ENCODE assay signal across 9 cellular contexts in the genomic region with DNA sequence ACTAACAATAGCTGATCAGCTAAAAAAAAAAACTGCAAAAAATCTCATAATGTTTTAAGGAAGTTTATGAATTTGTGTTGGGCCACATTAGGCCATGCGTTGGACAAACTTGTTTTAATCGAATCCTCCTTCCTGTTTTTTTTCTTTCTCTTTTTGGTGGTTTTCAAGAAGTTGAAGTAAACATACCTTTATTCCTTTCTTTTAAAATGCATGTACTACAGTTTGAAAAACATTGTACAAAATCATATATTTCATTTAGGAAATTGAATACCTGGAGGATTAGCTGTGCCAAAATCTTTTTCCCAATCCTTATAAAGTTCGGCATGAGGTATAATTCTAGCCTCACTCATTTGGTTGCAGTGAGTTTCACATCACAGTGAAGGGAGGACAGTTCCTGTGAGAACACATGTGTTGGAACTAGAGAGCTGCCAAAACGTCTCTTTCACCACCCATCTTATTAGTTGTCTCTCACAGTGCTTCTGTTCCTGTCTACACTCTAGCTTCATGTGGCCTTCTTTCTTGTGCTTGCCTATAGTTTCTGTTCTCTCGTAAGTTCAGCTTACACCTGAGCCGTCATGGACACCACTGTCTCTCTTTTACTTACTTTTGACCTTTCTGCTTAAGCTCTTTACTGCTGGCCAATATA. TPM values are rescaled to one million over a fixed set of nuclear protein-coding genes. Genes with fewer than 3 reads are reported as not detected.
DNase-seq lines count a peak whose midpoint lies in the region; ATAC-seq and TF ChIP-seq lines count a peak whose summit lies in the region.
"Had no signal": no experiment of that assay in that cellular context is flagged by ENCODE, and none has a peak within 500 bp of the region (broad histone marks: within the 10 kb centered on the region; RNA-seq: fewer than 3 reads in every experiment).

No MANE protein-coding gene starts in this region.

- peak overlapping the region; percentile 32 to 39 for H3K4me3 ChIP-seq in CD4-positive, alpha-beta memory T cell (ENCODE audit: low read length in 2 of 2)
- H3K4me3 ChIP-seq in fibroblast of villous mesenchyme (ENCODE audit: low read depth, low read length), result peak overlapping the region; percentile 2
- H3K4me3 ChIP-seq in stomach smooth muscle (ENCODE audit: low read length in 2 of 2), result peak overlapping the region; percentile 13 to 47

- H3K4me3 Mint-ChIP-seq in CD4-positive, alpha-beta memory T cell, result peak overlapping the region; percentile 80 to 92 (median 89)

- ATAC-seq in GM19043 (IDR thresholded peaks at IDR 0.05; ENCODE audit: low read depth, unreplicated experiment), result peak; percentile 78
- peak; percentile 61 for ATAC-seq in HG03103 (IDR thresholded peaks at IDR 0.05; ENCODE audit: low read depth, unreplicated experiment)

- peak in 4 of 5 donors; percentile 29 to 45 (median 37) for DNase-seq in CD4-positive, alpha-beta memory T cell
- DNase-seq in SIG-M5 (lab: John Stamatoyannopoulos, UW) (peak; percentile 3), fibroblast of villous mesenchyme (ENCODE audit: low read depth) (peak; percentile 41), SHP77 treated with DMSO at 0.1 percent for 48 hours (lab: John Stamatoyannopoulos, UW) (no peak)
- no peak for DNase-seq in effector CD8-positive, alpha-beta T cell (lab: John Stamatoyannopoulos, UW)

- H3K4me1 ChIP-seq in CD4-positive, alpha-beta memory T cell (ENCODE audit: insufficient read depth, low read length), result peaks cover 67% of the 10 kb centered on the region
- H3K4me1 ChIP-seq in stomach smooth muscle (ENCODE audit: control insufficient read depth, insufficient read depth, low read length), result peaks cover 12% of the 10 kb centered on the region

- peaks cover 14 to 16% of the 10 kb centered on the region in 2 donors for H3K36me3 Mint-ChIP-seq in CD4-positive, alpha-beta memory T cell

- TF ChIP-seq CTCF in fibroblast of villous mesenchyme (IDR thresholded peaks at IDR 0.05; ENCODE audit: insufficient read depth, low read depth, low read length), result no peak

- H3K27me3 ChIP-seq in CD4-positive, alpha-beta memory T cell (ENCODE audit: insufficient read depth, low read length), result no peaks in the 10 kb centered on the region
- no peaks in the 10 kb centered on the region for H3K27me3 ChIP-seq in stomach smooth muscle (ENCODE audit: control insufficient read depth in 1 of 2, insufficient read depth in 2 of 2, low read length in 2 of 2)

- intact Hi-C loops in CD4-positive, alpha-beta memory T cell (cut with micrococcal nuclease), result loop anchor here (1.0 to 2.0 kb wide), 4 partner anchors 8 to 36 kb away; no protein-coding TSS in a partner anchor

- POLR2A ChIA-PET in CD4-positive, alpha-beta memory T cell (lab: Charles Lee; ENCODE audit: partially characterized antibody), result interaction anchor here (0.6 to 4.4 kb wide), 22 partner anchors 9 to 412 kb away, joined by 3 to 78 read pairs (median 7); partner anchors contain the start of genes MTURN, NOD1 and ZNRF2

- H3K27ac ChIP-seq in CD4-positive, alpha-beta memory T cell (ENCODE audit: low read depth, low read length), result peak overlapping the region; percentile 76
- H3K27ac ChIP-seq in stomach smooth muscle (ENCODE audit: low read length), result peak overlapping the region; percentile 47

- no peaks in the 10 kb centered on the region for H3K27me3 Mint-ChIP-seq in CD4-positive, alpha-beta memory T cell

- H3K9me3 Mint-ChIP-seq in CD4-positive, alpha-beta memory T cell, result peaks cover 0 to 4% (median 0%) of the 10 kb centered on the region in 8 donors
- H3K9me3 Mint-ChIP-seq: nephron had no signal

- peak overlapping the region; percentile 85 to 98 (median 96) for H3K27ac Mint-ChIP-seq in CD4-positive, alpha-beta memory T cell

- H3K4me1 Mint-ChIP-seq in CD4-positive, alpha-beta memory T cell, result peaks cover 54 to 84% (median 67%) of the 10 kb centered on the region in 4 donors

- CTCF ChIA-PET in CD4-positive, alpha-beta memory T cell (lab: Charles Lee; ENCODE audit: partially characterized antibody), result interaction anchor here (0.9 to 7.7 kb wide), 14 partner anchors 9 to 156 kb away, joined by 3 to 55 read pairs (median 3); partner anchors contain the start of gene NOD1

- H3K9me3 ChIP-seq in CD4-positive, alpha-beta memory T cell (ENCODE audit: control insufficient read depth in 1 of 2, low read length in 2 of 2), result no peaks in the 10 kb centered on the region
- H3K9me3 ChIP-seq in stomach smooth muscle (ENCODE audit: control insufficient read depth in 2 of 2, low read length in 2 of 2), result no peaks in the 10 kb centered on the region

- peak overlapping the region; percentile 14 to 48 for H3K9ac ChIP-seq in stomach smooth muscle (ENCODE audit: low read length in 2 of 2)

- no peaks in the 10 kb centered on the region for H3K36me3 ChIP-seq in CD4-positive, alpha-beta memory T cell (ENCODE audit: insufficient read depth, low read length)
- H3K36me3 ChIP-seq in stomach smooth muscle (ENCODE audit: control insufficient read depth in 2 of 2, insufficient read depth in 2 of 2, low read length in 2 of 2), result no peaks in the 10 kb centered on the region

RNA-seq across cellular contexts. Expression of gene ZNRF2, which starts 37.7 kb away (rescaled TPM):
- 10 to 100 TPM; 37.3 to 39.4 TPM for total RNA-seq in CD4-positive, alpha-beta memory T cell
- 1 to 10 TPM in 1 of 2 donors, under 1 TPM in 1; 0.59 to 3.5 TPM for polyA plus RNA-seq in CD4-positive, alpha-beta memory T cell
- total RNA-seq in fibroblast of villous mesenchyme, result 4.8 and 6.5 TPM in 2 replicates

Comparison
In these comparisons a context has a peak if more than half of its experiments do, and no peak if none do; other contexts are left out.
1. DNase-seq: peak in CD4-positive, alpha-beta memory T cell (4 of 5), SIG-M5 (single experiment) and fibroblast of villous mesenchyme (single experiment); none in effector CD8-positive, alpha-beta T cell (single experiment) and SHP77 treated with DMSO at 0.1 percent for 48 hours (single experiment).
2. Peak in every context shown above with its lines, with median percentiles within 50 percentile points of each other: H3K4me3 ChIP-seq.